Comparison of ENCODE assay signal across 9 cellular contexts in the genomic region with DNA sequence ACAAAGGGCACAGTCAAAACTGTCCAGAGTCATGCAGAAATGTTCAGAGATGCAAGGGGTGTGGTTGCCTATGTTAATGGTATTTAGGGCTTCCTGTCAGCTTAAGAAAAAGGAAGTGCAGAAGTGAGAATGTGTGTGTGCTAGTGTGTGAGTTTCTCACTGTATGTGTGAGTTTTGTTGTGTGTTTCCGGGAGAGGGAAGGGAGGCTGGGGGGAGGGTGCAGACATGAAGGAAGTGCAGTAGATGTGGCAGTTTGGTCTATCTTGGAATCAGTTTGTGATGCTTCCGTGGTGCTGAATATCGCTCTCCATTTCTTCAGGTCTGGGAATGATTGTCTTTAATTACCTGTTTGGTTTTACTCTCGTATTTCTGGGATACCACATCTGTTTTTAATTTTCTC. TPM values are rescaled to one million over a fixed set of nuclear protein-coding genes. Genes with fewer than 3 reads are reported as not detected.
DNase-seq lines count a peak whose midpoint lies in the region; ATAC-seq and TF ChIP-seq lines count a peak whose summit lies in the region.
"Had no signal": no experiment of that assay in that cellular context is flagged by ENCODE, and none has a peak within 500 bp of the region (broad histone marks: within the 10 kb centered on the region; RNA-seq: fewer than 3 reads in every experiment).

No MANE protein-coding gene starts in this region.

- intact Hi-C loops in sciatic nerve (cut with DNase I) = no loop called here
- intact Hi-C loops in dorsolateral prefrontal cortex (cut with DNase I) = no loop called here

- peak overlapping the region; percentile 61 for H3K4me2 ChIP-seq in OCI-LY1 (ENCODE audit: low read length)

- peak overlapping the region; percentile 22; the same call in 1 of the 2 replicates for H3K9ac ChIP-seq in OCI-LY1 (ENCODE audit: low read length)
- H3K9ac ChIP-seq: KMS-11 had no signal

- H4K20me1 ChIP-seq in OCI-LY1 (ENCODE audit: insufficient read depth, low read length) = no peaks in the 10 kb centered on the region

- peak overlapping the region; percentile 49 for H3K27ac ChIP-seq in OCI-LY1 (ENCODE audit: low read depth, low read length, poor library complexity, severe bottlenecking)
- no peak overlapping the region for H3K27ac ChIP-seq in dorsolateral prefrontal cortex
- H3K27ac ChIP-seq: KMS-11 had no signal

- peak; percentile 95 for ATAC-seq in GM18502 (IDR thresholded peaks at IDR 0.05; ENCODE audit: poor library complexity, unreplicated experiment)
- ATAC-seq in HG02642 (IDR thresholded peaks at IDR 0.05; ENCODE audit: poor library complexity, unreplicated experiment) = peak; percentile 91
- ATAC-seq in activated T-helper 17 cell treated with anti-CD3 and anti-CD28 coated beads, Interleukin-2, amount 50 U/mL, for 72 hours (replicated peaks) = peak; percentile 95
- peak; percentile 77 for ATAC-seq in sciatic nerve

- H3K9me2 ChIP-seq in OCI-LY1 (ENCODE audit: low read depth, low read length) = no peaks in the 10 kb centered on the region

- H3F3A ChIP-seq in OCI-LY1 (ENCODE audit: insufficient read depth, low read length) = no peaks in the 10 kb centered on the region

- no peaks in the 10 kb centered on the region for H3K9me3 ChIP-seq in OCI-LY1 (ENCODE audit: low read length)

- no peak overlapping the region for H2AFZ ChIP-seq in OCI-LY1 (ENCODE audit: low read length)

- no peaks in the 10 kb centered on the region for H3K27me3 Mint-ChIP-seq in activated T-helper 17 cell treated with anti-CD3 and anti-CD28 coated beads, Interleukin-2, amount 50 U/mL, for 72 hours

- no peaks in the 10 kb centered on the region for H3K36me3 ChIP-seq in OCI-LY1 (ENCODE audit: insufficient read depth, low read length)

- DNase-seq in sciatic nerve (ENCODE audit: low spot score) = no peak
- DNase-seq in dorsolateral prefrontal cortex = no peak
- DNase-seq in cortex of kidney (lab: John Stamatoyannopoulos, UW) = no peak
- DNase-seq in NCI-H345 (lab: John Stamatoyannopoulos, UW) = no peak

- peak overlapping the region; percentile 37 for H3K27ac Mint-ChIP-seq in activated T-helper 17 cell treated with anti-CD3 and anti-CD28 coated beads, Interleukin-2, amount 50 U/mL, for 72 hours

- H3K27me3 ChIP-seq in OCI-LY1 (ENCODE audit: insufficient read depth, low read length) = no peaks in the 10 kb centered on the region
- H3K27me3 ChIP-seq in dorsolateral prefrontal cortex = no peaks in the 10 kb centered on the region

- H3K9me3 Mint-ChIP-seq in activated T-helper 17 cell treated with anti-CD3 and anti-CD28 coated beads, Interleukin-2, amount 50 U/mL, for 72 hours = no peaks in the 10 kb centered on the region

- no peaks in the 10 kb centered on the region for H3K36me3 Mint-ChIP-seq in activated T-helper 17 cell treated with anti-CD3 and anti-CD28 coated beads, Interleukin-2, amount 50 U/mL, for 72 hours (ENCODE audit: low read depth)

- TF ChIP-seq CTCF in OCI-LY1 (IDR thresholded peaks at IDR 0.05; ENCODE audit: low read length) = no peak
- no peak for TF ChIP-seq CTCF in dorsolateral prefrontal cortex (IDR thresholded peaks at IDR 0.05 in 54 of 56, conservative IDR thresholded peaks at IDR 0.05 in 2 of 56; ENCODE audit: low read depth in 1 of 56, partially characterized antibody in 56 of 56)

- peaks cover 48% of the 10 kb centered on the region for H3K4me1 ChIP-seq in OCI-LY1 (ENCODE audit: insufficient read depth, low read length, severe bottlenecking)

- peaks cover 39% of the 10 kb centered on the region for H3K4me1 Mint-ChIP-seq in activated T-helper 17 cell treated with anti-CD3 and anti-CD28 coated beads, Interleukin-2, amount 50 U/mL, for 72 hours

- H3K79me2 ChIP-seq in OCI-LY1 (ENCODE audit: insufficient read depth, low read length) = no peaks in the 10 kb centered on the region

- H3K4me3 ChIP-seq in OCI-LY1 (ENCODE audit: low read depth, low read length, poor library complexity, severe bottlenecking) = peak overlapping the region; percentile 42
- H3K4me3 ChIP-seq in dorsolateral prefrontal cortex = no peak overlapping the region

- H3K4me3 Mint-ChIP-seq in activated T-helper 17 cell treated with anti-CD3 and anti-CD28 coated beads, Interleukin-2, amount 50 U/mL, for 72 hours = peak overlapping the region; percentile 69

RNA-seq across cellular contexts. Expression of gene ATP6V1G3, which starts 16.5 kb away (rescaled TPM):
- not detected for total RNA-seq in activated T-helper 17 cell treated with anti-CD3 and anti-CD28 coated beads, Interleukin-2, amount 50 U/mL, for 72 hours
- total RNA-seq in sciatic nerve (not detected), dorsolateral prefrontal cortex (not detected)
